In the genomic region with DNA sequence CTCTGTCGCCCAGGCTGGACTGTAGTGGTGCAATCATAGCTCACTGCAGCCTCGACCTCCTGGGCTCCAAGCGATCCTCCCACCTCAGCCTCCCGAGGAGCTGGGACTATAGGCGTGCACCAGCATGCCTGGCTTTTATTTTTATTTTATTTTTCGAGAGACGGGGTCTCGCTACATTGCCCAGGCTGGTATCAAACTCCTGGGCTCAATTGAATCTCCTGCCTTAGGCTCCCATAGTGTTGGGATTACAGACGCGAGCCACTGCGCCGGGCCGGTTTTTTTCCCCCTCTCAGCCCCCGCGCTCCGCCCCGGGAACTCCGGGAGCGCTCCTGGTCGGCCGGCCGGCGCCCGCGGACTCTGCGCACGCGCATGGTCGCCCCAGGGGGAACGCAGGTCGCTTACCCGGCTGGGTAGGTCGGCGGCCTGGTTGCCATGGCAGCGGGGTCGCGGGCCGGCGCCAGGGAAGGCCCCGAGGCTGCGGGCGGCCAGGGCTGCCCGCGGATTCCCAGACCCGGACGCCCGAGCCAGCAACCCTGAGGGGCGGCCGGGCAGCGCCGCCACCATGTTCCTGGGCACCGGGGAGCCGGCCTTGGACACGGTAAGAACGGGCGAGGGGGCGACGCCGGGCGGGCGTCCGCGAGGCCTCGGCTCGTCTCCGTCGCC, we compare ENCODE assay signal across 8 cellular contexts. TPM values are rescaled to one million over a fixed set of nuclear protein-coding genes. Genes with fewer than 3 reads are reported as not detected.
DNase-seq lines count a peak whose midpoint lies in the region; ATAC-seq and TF ChIP-seq lines count a peak whose summit lies in the region.

A gene with protein sequence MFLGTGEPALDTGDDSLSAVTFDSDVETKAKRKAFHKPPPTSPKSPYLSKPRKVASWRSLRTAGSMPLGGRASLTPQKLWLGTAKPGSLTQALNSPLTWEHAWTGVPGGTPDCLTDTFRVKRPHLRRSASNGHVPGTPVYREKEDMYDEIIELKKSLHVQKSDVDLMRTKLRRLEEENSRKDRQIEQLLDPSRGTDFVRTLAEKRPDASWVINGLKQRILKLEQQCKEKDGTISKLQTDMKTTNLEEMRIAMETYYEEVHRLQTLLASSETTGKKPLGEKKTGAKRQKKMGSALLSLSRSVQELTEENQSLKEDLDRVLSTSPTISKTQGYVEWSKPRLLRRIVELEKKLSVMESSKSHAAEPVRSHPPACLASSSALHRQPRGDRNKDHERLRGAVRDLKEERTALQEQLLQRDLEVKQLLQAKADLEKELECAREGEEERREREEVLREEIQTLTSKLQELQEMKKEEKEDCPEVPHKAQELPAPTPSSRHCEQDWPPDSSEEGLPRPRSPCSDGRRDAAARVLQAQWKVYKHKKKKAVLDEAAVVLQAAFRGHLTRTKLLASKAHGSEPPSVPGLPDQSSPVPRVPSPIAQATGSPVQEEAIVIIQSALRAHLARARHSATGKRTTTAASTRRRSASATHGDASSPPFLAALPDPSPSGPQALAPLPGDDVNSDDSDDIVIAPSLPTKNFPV (plus strand): TSS at position 360 of the 663 bp plus-strand sequence. CDS start 203 bp downstream, at position 563.

- no peaks in the 10 kb centered on the region for H3K27me3 ChIP-seq in naive thymus-derived CD4-positive, alpha-beta T cell (ENCODE audit: control insufficient read depth in 2 of 2, insufficient read depth in 2 of 2, low read length in 2 of 2)

- CTCF ChIA-PET in naive thymus-derived CD4-positive, alpha-beta T cell (lab: Charles Lee), result no interaction called here

- peak; percentile 45 for ATAC-seq in GM21576 (IDR thresholded peaks at IDR 0.05; ENCODE audit: unreplicated experiment)
- peak; percentile 40 for ATAC-seq in activated T-helper 17 cell treated with anti-CD3 and anti-CD28 coated beads, Interleukin-2, amount 50 U/mL, for 72 hours (replicated peaks)
- peak; percentile 66 for ATAC-seq in naive thymus-derived CD4-positive, alpha-beta T cell
- ATAC-seq in stimulated activated memory B cell treated with anti-CD40 and anti-IgM and Interleukin-4, amounts not matched to agents 10 μg/mL and 1 μg/mL and 100 μg/mL, for 72 hours, result peak; percentile 73

- peak within 1 kb of the TSS; percentile 74 for H3K4me3 ChIP-seq in fibroblast of mammary gland (ENCODE audit: control insufficient read depth, low read depth, low read length)
- peak within 1 kb of the TSS; percentile 63 for H3K4me3 ChIP-seq in naive thymus-derived CD4-positive, alpha-beta T cell (ENCODE audit: low read length)

- intact Hi-C loops in naive thymus-derived CD4-positive, alpha-beta T cell (cut with micrococcal nuclease), result loop anchor here (1.0 to 10.0 kb wide), 10 partner anchors 39 to 1024 kb away; a partner anchor contains a TSS

- H3K4me3 Mint-ChIP-seq in activated T-helper 17 cell treated with anti-CD3 and anti-CD28 coated beads, Interleukin-2, amount 50 U/mL, for 72 hours, result peak within 1 kb of the TSS; percentile 70
- peak within 1 kb of the TSS; percentile 70 to 89 (median 78) for H3K4me3 Mint-ChIP-seq in naive thymus-derived CD4-positive, alpha-beta T cell
- H3K4me3 Mint-ChIP-seq in stimulated activated memory B cell treated with anti-CD40 and anti-IgM and Interleukin-4, amounts not matched to agents 10 μg/mL and 1 μg/mL and 100 μg/mL, for 72 hours, result peak within 1 kb of the TSS; percentile 81

- H3K4me1 Mint-ChIP-seq in activated T-helper 17 cell treated with anti-CD3 and anti-CD28 coated beads, Interleukin-2, amount 50 U/mL, for 72 hours, result peaks cover 5% of the 10 kb centered on the region
- H3K4me1 Mint-ChIP-seq in naive thymus-derived CD4-positive, alpha-beta T cell, result peaks cover 5 to 33% (median 29%) of the 10 kb centered on the region in 7 donors
- peaks cover 32% of the 10 kb centered on the region for H3K4me1 Mint-ChIP-seq in stimulated activated memory B cell treated with anti-CD40 and anti-IgM and Interleukin-4, amounts not matched to agents 10 μg/mL and 1 μg/mL and 100 μg/mL, for 72 hours

- in situ Hi-C loops in KBM-7 (cut with MboI; ENCODE audit: low pct_unique_long_range_greater_than_20kb, low sequenced_read_pairs), result no loop called here

- H3K27me3 Mint-ChIP-seq in activated T-helper 17 cell treated with anti-CD3 and anti-CD28 coated beads, Interleukin-2, amount 50 U/mL, for 72 hours, result no peaks in the 10 kb centered on the region
- no peaks in the 10 kb centered on the region for H3K27me3 Mint-ChIP-seq in naive thymus-derived CD4-positive, alpha-beta T cell
- H3K27me3 Mint-ChIP-seq in stimulated activated memory B cell treated with anti-CD40 and anti-IgM and Interleukin-4, amounts not matched to agents 10 μg/mL and 1 μg/mL and 100 μg/mL, for 72 hours, result no peaks in the 10 kb centered on the region

- H3K9me3 ChIP-seq in naive thymus-derived CD4-positive, alpha-beta T cell (ENCODE audit: control insufficient read depth in 2 of 3, low read length in 3 of 3), result no peaks in the 10 kb centered on the region

- POLR2A ChIA-PET in naive thymus-derived CD4-positive, alpha-beta T cell (lab: Charles Lee), result interaction anchor here (0.7 to 1.3 kb wide), 5 partner anchors 28 to 48 kb away, joined by 3 to 4 read pairs (median 3); no protein-coding TSS in a partner anchor

- peak within 1 kb of the TSS; percentile 77 for H3K27ac ChIP-seq in naive thymus-derived CD4-positive, alpha-beta T cell (ENCODE audit: low read depth, low read length)

- H3K36me3 Mint-ChIP-seq in activated T-helper 17 cell treated with anti-CD3 and anti-CD28 coated beads, Interleukin-2, amount 50 U/mL, for 72 hours (ENCODE audit: low read depth), result peaks cover 10% of the 10 kb centered on the region
- H3K36me3 Mint-ChIP-seq in naive thymus-derived CD4-positive, alpha-beta T cell, result peaks cover 0 to 3% (median 0%) of the 10 kb centered on the region in 5 donors
- no peaks in the 10 kb centered on the region for H3K36me3 Mint-ChIP-seq in stimulated activated memory B cell treated with anti-CD40 and anti-IgM and Interleukin-4, amounts not matched to agents 10 μg/mL and 1 μg/mL and 100 μg/mL, for 72 hours

- peak within 1 kb of the TSS; percentile 17 for H3K27ac Mint-ChIP-seq in activated T-helper 17 cell treated with anti-CD3 and anti-CD28 coated beads, Interleukin-2, amount 50 U/mL, for 72 hours
- peak within 1 kb of the TSS in 7 of 9 donors; percentile 14 to 92 (median 31) for H3K27ac Mint-ChIP-seq in naive thymus-derived CD4-positive, alpha-beta T cell
- no peak within 1 kb of the TSS for H3K27ac Mint-ChIP-seq in stimulated activated memory B cell treated with anti-CD40 and anti-IgM and Interleukin-4, amounts not matched to agents 10 μg/mL and 1 μg/mL and 100 μg/mL, for 72 hours

- H3K9me3 Mint-ChIP-seq in activated T-helper 17 cell treated with anti-CD3 and anti-CD28 coated beads, Interleukin-2, amount 50 U/mL, for 72 hours, result no peaks in the 10 kb centered on the region
- no peaks in the 10 kb centered on the region for H3K9me3 Mint-ChIP-seq in naive thymus-derived CD4-positive, alpha-beta T cell
- H3K9me3 Mint-ChIP-seq in stimulated activated memory B cell treated with anti-CD40 and anti-IgM and Interleukin-4, amounts not matched to agents 10 μg/mL and 1 μg/mL and 100 μg/mL, for 72 hours, result no peaks in the 10 kb centered on the region

- DNase-seq in DMS 273 (lab: John Stamatoyannopoulos, UW; ENCODE audit: unreplicated experiment) (peak; percentile 97), KBM-7 (peak; percentile 86), RPMI8226 (peak; percentile 96), fibroblast of mammary gland (ENCODE audit: low read depth) (peak; percentile 78)
- peak; percentile 78 to 98 (median 84) for DNase-seq in naive thymus-derived CD4-positive, alpha-beta T cell

- H3K36me3 ChIP-seq in naive thymus-derived CD4-positive, alpha-beta T cell (ENCODE audit: control insufficient read depth in 2 of 3, insufficient read depth in 3 of 3, low read length in 3 of 3), result peaks cover 0 to 7% (median 0%) of the 10 kb centered on the region in 3 experiments

- no peak for TF ChIP-seq CTCF in fibroblast of mammary gland (conservative IDR thresholded peaks at IDR 0.05; ENCODE audit: control insufficient read depth, insufficient read depth, low read depth, low read length)

- peaks cover 11 to 22% of the 10 kb centered on the region in 2 donors for H3K4me1 ChIP-seq in naive thymus-derived CD4-positive, alpha-beta T cell (ENCODE audit: control insufficient read depth in 2 of 2, insufficient read depth in 2 of 2, low read length in 2 of 2)

RNA-seq across cellular contexts. Expression of the gene that starts here (rescaled TPM):
- total RNA-seq in activated T-helper 17 cell treated with anti-CD3 and anti-CD28 coated beads, Interleukin-2, amount 50 U/mL, for 72 hours, result 10 to 100 TPM; 11.2 to 15.3 TPM
- total RNA-seq in naive thymus-derived CD4-positive, alpha-beta T cell, result 10 to 100 TPM in 1 of 5 experiments, 1 to 10 TPM in 4; 4.8 to 10.4 (median 7.5) TPM
- 1 to 10 TPM; 1.6 to 1.9 TPM for polyA plus RNA-seq in naive thymus-derived CD4-positive, alpha-beta T cell

Comparison
In these comparisons a context has a peak if more than half of its experiments do, and no peak if none do; other contexts are left out.
1. Peak in every context shown above with its lines: DNase-seq, ATAC-seq, H3K4me3 ChIP-seq and H3K27ac ChIP-seq.